Comparison of ENCODE assay signal across 1 cellular context in the genomic region with DNA sequence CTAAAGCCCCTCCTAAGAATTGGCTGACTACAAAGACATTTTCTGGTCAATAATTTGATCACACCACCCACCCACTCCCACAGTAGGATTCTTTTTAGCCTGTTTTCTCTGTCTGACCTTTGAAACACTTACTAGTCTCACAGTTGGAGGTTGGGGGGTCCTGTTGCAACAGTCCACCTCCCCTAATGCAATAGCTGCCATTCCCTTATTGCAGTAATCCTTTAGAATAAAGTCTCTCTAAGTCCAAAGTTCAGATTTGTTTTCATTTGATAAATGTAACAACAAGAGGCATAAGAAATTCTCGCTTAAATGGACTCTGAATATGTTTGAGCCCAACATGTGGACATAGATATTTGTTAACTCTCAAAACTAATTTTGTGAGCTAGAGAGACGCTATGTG.
TF ChIP-seq lines count a peak whose summit lies in the region.

No MANE protein-coding gene starts in this region.

TF ChIP-seq in WTC11, 78 proteins besides CTCF, POLR2A, EP300 and RAD21 (continued from another document):
- TF ChIP-seq, protein P1, sequence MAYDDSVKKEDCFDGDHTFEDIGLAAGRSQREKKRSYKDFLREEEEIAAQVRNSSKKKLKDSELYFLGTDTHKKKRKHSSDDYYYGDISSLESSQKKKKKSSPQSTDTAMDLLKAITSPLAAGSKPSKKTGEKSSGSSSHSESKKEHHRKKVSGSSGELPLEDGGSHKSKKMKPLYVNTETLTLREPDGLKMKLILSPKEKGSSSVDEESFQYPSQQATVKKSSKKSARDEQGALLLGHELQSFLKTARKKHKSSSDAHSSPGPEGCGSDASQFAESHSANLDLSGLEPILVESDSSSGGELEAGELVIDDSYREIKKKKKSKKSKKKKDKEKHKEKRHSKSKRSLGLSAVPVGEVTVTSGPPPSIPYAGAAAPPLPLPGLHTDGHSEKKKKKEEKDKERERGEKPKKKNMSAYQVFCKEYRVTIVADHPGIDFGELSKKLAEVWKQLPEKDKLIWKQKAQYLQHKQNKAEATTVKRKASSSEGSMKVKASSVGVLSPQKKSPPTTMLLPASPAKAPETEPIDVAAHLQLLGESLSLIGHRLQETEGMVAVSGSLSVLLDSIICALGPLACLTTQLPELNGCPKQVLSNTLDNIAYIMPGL (CRISPR knock-in tag; IDR thresholded peaks at IDR 0.05) = no peak
TF ChIP-seq in WTC11: peak in this region for 0.
